31 cellular contexts compared by ENCODE assay signal in the genomic region with DNA sequence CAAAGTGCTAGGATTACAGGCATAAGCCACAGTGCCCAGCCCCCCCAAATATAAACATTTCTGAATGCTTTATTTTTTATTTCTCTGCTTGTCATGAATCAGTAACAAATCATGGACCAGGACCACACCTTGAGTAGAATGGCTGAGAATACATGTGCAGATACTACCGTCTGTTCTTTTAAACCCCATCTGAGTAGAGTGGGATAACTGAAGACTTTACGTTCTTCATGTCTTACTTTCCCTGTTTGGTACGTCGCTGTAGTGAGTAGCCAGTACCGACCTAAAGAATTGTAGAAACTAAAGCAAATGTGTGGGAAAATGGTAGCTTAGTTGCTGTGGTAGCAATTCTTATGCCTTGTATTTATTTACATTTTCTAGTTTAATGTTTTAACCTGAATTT. TPM values are rescaled to one million over a fixed set of nuclear protein-coding genes. Genes with fewer than 3 reads are reported as not detected.
DNase-seq lines count a peak whose midpoint lies in the region; ATAC-seq, FAIRE-seq and TF ChIP-seq lines count a peak whose summit lies in the region.
"Had no signal": no experiment of that assay in that cellular context is flagged by ENCODE, and none has a peak within 500 bp of the region (broad histone marks: within the 10 kb centered on the region; RNA-seq: fewer than 3 reads in every experiment).

No MANE protein-coding gene starts in this region.

- ATAC-seq in HepG2 = no peak
- ATAC-seq in right lobe of liver = no peak
- ATAC-seq in central memory CD8-positive, alpha-beta T cell (replicated peaks; ENCODE audit: extremely low read depth, poor library complexity, severe bottlenecking) = no peak
- no peak for ATAC-seq in pancreas
- no peak for ATAC-seq in GM18861 (IDR thresholded peaks at IDR 0.05; ENCODE audit: unreplicated experiment)
- ATAC-seq: GM12878 had no signal

- no peaks in the 10 kb centered on the region for H3K9me3 Mint-ChIP-seq in central memory CD8-positive, alpha-beta T cell
- H3K9me3 Mint-ChIP-seq in endothelial cell (ENCODE audit: unreplicated experiment) = no peaks in the 10 kb centered on the region
- H3K9me3 Mint-ChIP-seq: CD14-positive monocyte; CD4-positive, alpha-beta memory T cell; CD8-positive, alpha-beta memory T cell had no signal

- H3K27me3 ChIP-seq in HepG2 (ENCODE audit: control insufficient read depth in 1 of 2, insufficient read depth in 2 of 2, low read length in 2 of 2) = no peaks in the 10 kb centered on the region
- H3K27me3 ChIP-seq in right lobe of liver = no peaks in the 10 kb centered on the region
- H3K27me3 ChIP-seq in pancreas = no peaks in the 10 kb centered on the region
- H3K27me3 ChIP-seq: BE2C, BLaER1 had no signal

- no peaks in the 10 kb centered on the region for H3K4me1 Mint-ChIP-seq in central memory CD8-positive, alpha-beta T cell
- H3K4me1 Mint-ChIP-seq in endothelial cell (ENCODE audit: unreplicated experiment) = peaks cover 12% of the 10 kb centered on the region
- H3K4me1 Mint-ChIP-seq: CD14-positive monocyte; CD4-positive, alpha-beta memory T cell; CD8-positive, alpha-beta memory T cell had no signal

- H3K36me3 Mint-ChIP-seq in central memory CD8-positive, alpha-beta T cell (ENCODE audit: insufficient read depth) = peaks cover 51% of the 10 kb centered on the region
- peaks cover 7% of the 10 kb centered on the region for H3K36me3 Mint-ChIP-seq in endothelial cell (ENCODE audit: low read depth, unreplicated experiment)

- CTCF ChIA-PET in HepG2 (lab: Yijun Ruan, JAX; ENCODE audit: low intra/inter-chr PET ratio, low total read pairs) = no interaction called here

- no peaks in the 10 kb centered on the region for H3K4me1 ChIP-seq in HepG2 (ENCODE audit: insufficient read depth, low read length)
- no peaks in the 10 kb centered on the region for H3K4me1 ChIP-seq in right lobe of liver
- H3K4me1 ChIP-seq in pancreas = peaks cover 0 to 5% (median 0%) of the 10 kb centered on the region in 3 donors
- H3K4me1 ChIP-seq: BLaER1 had no signal

- no peaks in the 10 kb centered on the region for H4K20me1 ChIP-seq in HepG2 (ENCODE audit: insufficient read depth, low read length)

- TF ChIP-seq POLR2A in HepG2 (IDR thresholded peaks at IDR 0.05; ENCODE audit: insufficient read depth in 1 of 2, low read depth in 2 of 2, low read length in 2 of 2) (no peak), right lobe of liver (IDR thresholded peaks at IDR 0.05) (no peak)

- H3K27me3 Mint-ChIP-seq in central memory CD8-positive, alpha-beta T cell = no peaks in the 10 kb centered on the region
- H3K27me3 Mint-ChIP-seq in endothelial cell (ENCODE audit: unreplicated experiment) = peaks cover 2% of the 10 kb centered on the region
- H3K27me3 Mint-ChIP-seq: CD4-positive, alpha-beta memory T cell; CD4-positive, CD25-positive, alpha-beta regulatory T cell; CD8-positive, alpha-beta memory T cell had no signal

- DNase-seq in HepG2 (ENCODE audit: low spot score) (no peak), right lobe of liver (no peak), endothelial cell (ENCODE audit: low spot score) (no peak), NCI-H2029 treated with DMSO at 0.1 percent for 48 hours (lab: John Stamatoyannopoulos, UW) (no peak), pancreas (no peak)
- DNase-seq in central memory CD8-positive, alpha-beta T cell (ENCODE audit: low spot score in 2 of 2) = no peak
- DNase-seq: 8988T; ACHN; BE2C; C1 segment of cervical spinal cord; CD4-positive, alpha-beta memory T cell; CD4-positive, CD25-positive, alpha-beta regulatory T cell; CD8-positive, alpha-beta memory T cell; COR-L47; DMS 273 treated with DMSO at 0.1 percent for 48 hours; DMS153; DMS53; DMS79; DND-41; EL; GDM1 had no signal

- H3K9me3 ChIP-seq in HepG2 (ENCODE audit: low read length) = no peaks in the 10 kb centered on the region
- no peaks in the 10 kb centered on the region for H3K9me3 ChIP-seq in right lobe of liver
- no peaks in the 10 kb centered on the region for H3K9me3 ChIP-seq in pancreas
- H3K9me3 ChIP-seq: BE2C, BLaER1 had no signal

- H3K9ac ChIP-seq in HepG2 (ENCODE audit: insufficient read depth, low read depth, low read length) = no peak overlapping the region
- H3K9ac ChIP-seq: BLaER1 had no signal

- no TSS peak for BruUV-seq in HepG2 (replicated peaks; lab: Mats Ljungman, UMichigan)

- POLR2A ChIA-PET in HepG2 (lab: Yijun Ruan, JAX) = no interaction called here

- no peak for FAIRE-seq in HepG2 (lab: Jason Lieb, UNC)
- FAIRE-seq in pancreas (lab: Jason Lieb, UNC) = no peak
- FAIRE-seq: A204.1, GM12878, GM12892, GM18507 had no signal

- H3K4me3 Mint-ChIP-seq in central memory CD8-positive, alpha-beta T cell = no peak overlapping the region
- H3K4me3 Mint-ChIP-seq in endothelial cell (ENCODE audit: unreplicated experiment) = no peak overlapping the region
- H3K4me3 Mint-ChIP-seq: CD14-positive monocyte; CD4-positive, alpha-beta memory T cell; CD8-positive, alpha-beta memory T cell had no signal

- H3K4me2 ChIP-seq in HepG2 (ENCODE audit: low read depth, low read length) = no peak overlapping the region
- H3K4me2 ChIP-seq: BLaER1 had no signal

- intact Hi-C loops in HepG2 (cut with micrococcal nuclease; ENCODE audit: unreplicated experiment) = no loop called here
- intact Hi-C loops in right lobe of liver (cut with DNase I) = no loop called here
- intact Hi-C loops in pancreas (cut with DNase I) = no loop called here

- no peaks in the 10 kb centered on the region for H3K79me2 ChIP-seq in HepG2 (ENCODE audit: insufficient read depth, low read length)

- peak overlapping the region; percentile 38 for H3K27ac Mint-ChIP-seq in central memory CD8-positive, alpha-beta T cell (ENCODE audit: low read depth)
- H3K27ac Mint-ChIP-seq in endothelial cell (ENCODE audit: unreplicated experiment) = peak overlapping the region; percentile 76
- H3K27ac Mint-ChIP-seq: CD14-positive monocyte; CD4-positive, alpha-beta memory T cell; CD8-positive, alpha-beta memory T cell had no signal

- in situ Hi-C loops in HepG2 (cut with HindIII; ENCODE audit: extremely low pct_ligation_motif_present, low pct_unique_long_range_greater_than_20kb) = no loop called here

- no peak overlapping the region for H3K4me3 ChIP-seq in HepG2 (replicated peaks in 1 of 3; ENCODE audit: insufficient read depth in 1 of 3, low read depth in 2 of 3, low read length in 3 of 3)
- H3K4me3 ChIP-seq in right lobe of liver = no peak overlapping the region
- H3K4me3 ChIP-seq in pancreas = no peak overlapping the region
- H3K4me3 ChIP-seq: BLaER1, GM12878 had no signal

- no peak for TF ChIP-seq RAD21 in HepG2 (CRISPR knock-in tag; IDR thresholded peaks at IDR 0.05)

- H3K27ac ChIP-seq in HepG2 (ENCODE audit: extremely low read length, insufficient read depth, low read length) (no peak overlapping the region), right lobe of liver (no peak overlapping the region), pancreas (no peak overlapping the region)
- H3K27ac ChIP-seq: BLaER1 had no signal

- H2AFZ ChIP-seq in HepG2 (ENCODE audit: low read length) = no peak overlapping the region

- TF ChIP-seq CTCF in HepG2 (CRISPR knock-in tag; IDR thresholded peaks at IDR 0.05) (no peak), right lobe of liver (IDR thresholded peaks at IDR 0.05) (no peak), endothelial cell (IDR thresholded peaks at IDR 0.05; ENCODE audit: unreplicated experiment) (no peak), pancreas (IDR thresholded peaks at IDR 0.05) (no peak)

- TF ChIP-seq EP300 in HepG2 (IDR thresholded peaks at IDR 0.05; ENCODE audit: low read depth in 2 of 2, low read length in 2 of 2) = no peak
- TF ChIP-seq EP300 in HepG2 (CRISPR knock-in tag; IDR thresholded peaks at IDR 0.05; ENCODE audit: borderline replicate concordance) = no peak

- H3K36me3 ChIP-seq in HepG2 (replicated peaks in 1 of 2; ENCODE audit: control insufficient read depth in 1 of 2, insufficient read depth in 2 of 2, low read length in 2 of 2) (peaks cover 10 to 48% of the 10 kb centered on the region in 2 experiments), right lobe of liver (peaks cover 0 to 50% (median 26%) of the 10 kb centered on the region in 4 donors), pancreas (peaks cover 0 to 36% (median 7%) of the 10 kb centered on the region in 3 donors)

- WGBS in HepG2 (ENCODE audit: low lambda C conversion rate) = 96% methylated on average over 5 of the region's 5 CpGs
- WGBS in right lobe of liver (ENCODE audit: insufficient coverage, low coverage, low lambda C conversion rate, missing lambda C conversion rate) = 97% methylated on average over 5 of the region's 5 CpGs
- 95 to 99% methylated on average over 5 of the region's 5 CpGs for WGBS in pancreas, 2 donors

RNA-seq across cellular contexts. Expression of gene MED17, which starts 29.9 kb away (rescaled TPM):
- total RNA-seq in HepG2 (2016; rRNA removed; fragmentation: Illumina TruSeq; extraction: Trizol) (31.3 and 37.0 TPM in 2 replicates), right lobe of liver (10 to 100 TPM in 1 of 6 experiments, 1 to 10 TPM in 5; 4.8 to 10.1 (median 8.5) TPM), endothelial cell (ENCODE audit: unreplicated experiment) (38.7 TPM), pancreas (10 to 100 TPM in 5 of 6 donors, 1 to 10 TPM in 1; 8.7 to 17.8 (median 11.6) TPM)
- total RNA-seq in HepG2 (2016; cell fraction: cytosol; rRNA removed; fragmentation: Illumina TruSeq; extraction: Trizol; ENCODE audit: low read depth) = 8.3 and 9.8 TPM in 2 replicates
- 31.5 and 35.3 TPM in 2 replicates for total RNA-seq in HepG2 (2016; cell fraction: insoluble cytoplasmic fraction; rRNA removed; fragmentation: Illumina TruSeq; extraction: Trizol)
- total RNA-seq in HepG2 (2016; cell fraction: membrane; rRNA removed; fragmentation: Illumina TruSeq; extraction: Trizol) = 11.6 and 12.4 TPM in 2 replicates
- 49.0 and 52.1 TPM in 2 replicates for total RNA-seq in HepG2 (2016; cell fraction: nucleus; rRNA removed; fragmentation: Illumina TruSeq; extraction: Trizol)
- polyA plus RNA-seq in HepG2 (2011; rRNA removed) (18.0 and 23.1 TPM in 2 replicates), pancreas (10 to 100 TPM in 1 of 2 donors, 1 to 10 TPM in 1; 6.6 to 10.1 TPM)
- polyA plus RNA-seq in HepG2 (2011; cell fraction: cytosol; rRNA removed) = 6.8 and 9.6 TPM in 2 replicates
- 43.3 and 55.5 TPM in 2 replicates for polyA plus RNA-seq in HepG2 (2011; cell fraction: nucleus; rRNA removed)
- polyA plus RNA-seq in HepG2 (2012) = 11.6 and 17.1 TPM in 2 replicates
- polyA plus RNA-seq in HepG2 (2016; cell fraction: cytosol; fragmentation: Illumina TruSeq; extraction: Trizol; ENCODE audit: low read depth) = 1.0 and 1.4 TPM in 2 replicates
- polyA plus RNA-seq in HepG2 (2016; cell fraction: insoluble cytoplasmic fraction; fragmentation: Illumina TruSeq; extraction: Trizol; ENCODE audit: low read depth) = 27.1 and 28.5 TPM in 2 replicates
- polyA plus RNA-seq in HepG2 (2016; cell fraction: membrane; fragmentation: Illumina TruSeq; extraction: Trizol; ENCODE audit: low read depth) = 2.1 and 2.8 TPM in 2 replicates
- polyA plus RNA-seq in HepG2 (2016; cell fraction: nucleus; fragmentation: Illumina TruSeq; extraction: Trizol; ENCODE audit: insufficient read depth, low read depth) = 64.6 and 73.7 TPM in 2 replicates
- 19.9 and 28.6 TPM in 2 replicates for polyA minus RNA-seq in HepG2 (2011; rRNA and poly(A)+ RNA removed; ENCODE audit: low replicate concordance)
- 7.9 and 9.3 TPM in 2 replicates for polyA minus RNA-seq in HepG2 (2011; cell fraction: cytosol; rRNA and poly(A)+ RNA removed)
- 90.1 and 95.1 TPM in 2 replicates for polyA minus RNA-seq in HepG2 (2011; cell fraction: nucleus; rRNA and poly(A)+ RNA removed)

RNA-seq across cellular contexts. Expression of gene VSTM5, which starts 36.4 kb away (rescaled TPM):
- total RNA-seq in HepG2 (2016; rRNA removed; fragmentation: Illumina TruSeq; extraction: Trizol) (not detected in 2 replicates), right lobe of liver (not detected), endothelial cell (ENCODE audit: unreplicated experiment) (0.56 TPM), pancreas (under 1 TPM; 0.18 to 0.31 (median 0.26) TPM)
- not detected in 2 replicates for total RNA-seq in HepG2 (2016; cell fraction: cytosol; rRNA removed; fragmentation: Illumina TruSeq; extraction: Trizol; ENCODE audit: low read depth)
- not detected in 2 replicates for total RNA-seq in HepG2 (2016; cell fraction: insoluble cytoplasmic fraction; rRNA removed; fragmentation: Illumina TruSeq; extraction: Trizol)
- not detected in 2 replicates for total RNA-seq in HepG2 (2016; cell fraction: membrane; rRNA removed; fragmentation: Illumina TruSeq; extraction: Trizol)
- not detected in 2 replicates for total RNA-seq in HepG2 (2016; cell fraction: nucleus; rRNA removed; fragmentation: Illumina TruSeq; extraction: Trizol)
- polyA plus RNA-seq in HepG2 (2011; rRNA removed) (0.03 TPM in 1 of 2 replicates, not detected in the other), pancreas (under 1 TPM; 0.23 to 0.27 TPM)
- 0.08 TPM in 1 of 2 replicates, not detected in the other for polyA plus RNA-seq in HepG2 (2011; cell fraction: cytosol; rRNA removed)
- polyA plus RNA-seq in HepG2 (2011; cell fraction: nucleus; rRNA removed) = 0.05 TPM in 1 of 2 replicates, not detected in the other
- polyA plus RNA-seq in HepG2 (2012) = 0.05 and 0.11 TPM in 2 replicates
- polyA plus RNA-seq in HepG2 (2016; cell fraction: cytosol; fragmentation: Illumina TruSeq; extraction: Trizol; ENCODE audit: low read depth) = not detected in 2 replicates
- not detected in 2 replicates for polyA plus RNA-seq in HepG2 (2016; cell fraction: insoluble cytoplasmic fraction; fragmentation: Illumina TruSeq; extraction: Trizol; ENCODE audit: low read depth)
- polyA plus RNA-seq in HepG2 (2016; cell fraction: membrane; fragmentation: Illumina TruSeq; extraction: Trizol; ENCODE audit: low read depth) = not detected in 2 replicates
- not detected in 2 replicates for polyA plus RNA-seq in HepG2 (2016; cell fraction: nucleus; fragmentation: Illumina TruSeq; extraction: Trizol; ENCODE audit: insufficient read depth, low read depth)
- not detected in 2 replicates for polyA minus RNA-seq in HepG2 (2011; rRNA and poly(A)+ RNA removed; ENCODE audit: low replicate concordance)
- not detected in 2 replicates for polyA minus RNA-seq in HepG2 (2011; cell fraction: cytosol; rRNA and poly(A)+ RNA removed)
- 0.26 and 0.99 TPM in 2 replicates for polyA minus RNA-seq in HepG2 (2011; cell fraction: nucleus; rRNA and poly(A)+ RNA removed)
- total RNA-seq: A673; CD4-positive, alpha-beta memory T cell; CD4-positive, CD25-positive, alpha-beta regulatory T cell; CD8-positive, alpha-beta memory T cell; Daoy; G401; GM12878 had no signal
- polyA plus RNA-seq: CD14-positive monocyte; CD4-positive, alpha-beta memory T cell; CD8-positive, alpha-beta memory T cell; GM12878 had no signal
